Comparison of ENCODE assay signal across 10 cellular contexts in genomic region chr15:98777426-98777825, GRCh38.
DNase-seq lines count a peak whose midpoint lies in the region; ATAC-seq and TF ChIP-seq lines count a peak whose summit lies in the region.
"Had no signal": no experiment of that assay in that cellular context is flagged by ENCODE, and none has a peak within 500 bp of the region (broad histone marks: within the 10 kb centered on the region; RNA-seq: fewer than 3 reads in every experiment).

No MANE protein-coding gene starts in this region.

- H3K4me1 ChIP-seq in heart right ventricle = peaks cover 0 to 69% (median 49%) of the 10 kb centered on the region in 9 donors
- H3K4me1 ChIP-seq in muscle layer of colon (ENCODE audit: insufficient read depth, low read length) = peaks cover 33% of the 10 kb centered on the region
- H3K4me1 ChIP-seq in transverse colon = peaks cover 3 to 39% (median 5%) of the 10 kb centered on the region in 4 donors

- no peaks in the 10 kb centered on the region for H3K36me3 ChIP-seq in heart right ventricle
- H3K36me3 ChIP-seq in muscle layer of colon (ENCODE audit: insufficient read depth, low read length) = no peaks in the 10 kb centered on the region
- H3K36me3 ChIP-seq in transverse colon = no peaks in the 10 kb centered on the region

- TF ChIP-seq POLR2A in transverse colon (IDR thresholded peaks at IDR 0.05) = no peak

- no peak overlapping the region for H3K27ac Mint-ChIP-seq in activated naive CD8-positive, alpha-beta T cell treated with anti-CD3 and anti-CD28 coated beads, Interleukin-2, amount 10 ng/mL, durations not matched to agents 7 days and 5 days

- peak overlapping the region; percentile 49 for H3K4me3 Mint-ChIP-seq in activated naive CD8-positive, alpha-beta T cell treated with anti-CD3 and anti-CD28 coated beads, Interleukin-2, amount 10 ng/mL, durations not matched to agents 7 days and 5 days

- no peak for TF ChIP-seq CTCF in heart right ventricle (IDR thresholded peaks at IDR 0.05)
- no peak for TF ChIP-seq CTCF in transverse colon (IDR thresholded peaks at IDR 0.05)

- no peak for TF ChIP-seq EP300 in transverse colon (IDR thresholded peaks at IDR 0.05; ENCODE audit: low read depth)

- ATAC-seq in heart right ventricle = no peak
- ATAC-seq in Right ventricle myocardium superior (ENCODE audit: poor library complexity) = no peak
- ATAC-seq in activated naive CD8-positive, alpha-beta T cell treated with anti-CD3 and anti-CD28 coated beads, Interleukin-2, amount 10 ng/mL, durations not matched to agents 7 days and 5 days (ENCODE audit: low read depth) = no peak
- no peak for ATAC-seq in HG03457 (IDR thresholded peaks at IDR 0.05; ENCODE audit: unreplicated experiment)
- ATAC-seq: esophagus mucosa had no signal

- H3K27ac ChIP-seq in heart right ventricle = peak overlapping the region in 9 of 10 donors; percentile 6 to 71 (median 41)
- H3K27ac ChIP-seq in muscle layer of colon (ENCODE audit: low read depth, low read length) = peak overlapping the region; percentile 69
- peak overlapping the region in 3 of 4 donors; percentile 7 to 33 (median 19) for H3K27ac ChIP-seq in transverse colon

- H3K4me3 ChIP-seq in heart right ventricle (no peak overlapping the region), muscle layer of colon (ENCODE audit: low read depth in 1 of 2, low read length in 2 of 2) (no peak overlapping the region), transverse colon (no peak overlapping the region)

- WGBS in heart right ventricle, 2 donors = 76 to 78% methylated on average over 9 of the region's 9 CpGs
- 78 to 100% methylated on average over 1 to 9 of the region's 9 CpGs for WGBS in transverse colon (ENCODE audit: low coverage in 1 of 2), 2 donors

- in situ Hi-C loops in transverse colon (cut with MboI; ENCODE audit: low pct_ligation_motif_present in 1 of 4, low pct_unique_long_range_greater_than_20kb in 1 of 4, low sequenced_read_pairs in 3 of 4) = loop anchor here in 2 of 4 donors (25.0 kb wide), 1 partner anchor 285 kb away; no protein-coding TSS in a partner anchor

- POLR2A ChIA-PET in activated naive CD8-positive, alpha-beta T cell treated with anti-CD3 and anti-CD28 coated beads, Interleukin-2, amount 10 ng/mL, durations not matched to agents 7 days and 5 days (lab: Charles Lee) = no interaction called here

- H3K9ac ChIP-seq in muscle layer of colon (ENCODE audit: low read length) = no peak overlapping the region

- H3K27me3 ChIP-seq in heart right ventricle = no peaks in the 10 kb centered on the region
- H3K27me3 ChIP-seq in muscle layer of colon (ENCODE audit: control insufficient read depth in 1 of 2, insufficient read depth in 2 of 2, low read length in 2 of 2) = no peaks in the 10 kb centered on the region
- no peaks in the 10 kb centered on the region for H3K27me3 ChIP-seq in transverse colon

- intact Hi-C loops in heart right ventricle (cut with DNase I) = loop anchor here in 9 of 10 donors (5.0 to 10.0 kb wide), 11 partner anchors 60 to 300 kb away; partner anchors contain the start of gene IGF1R (in 1 of the 9)
- intact Hi-C loops in Right ventricle myocardium superior (cut with DNase I) = loop anchor here (5.0 to 10.0 kb wide), 2 partner anchors 125 to 287 kb away; no protein-coding TSS in a partner anchor
- intact Hi-C loops in transverse colon (cut with DNase I; ENCODE audit: low total_unique reads) = no loop called here

- no peaks in the 10 kb centered on the region for H3K9me3 Mint-ChIP-seq in activated naive CD8-positive, alpha-beta T cell treated with anti-CD3 and anti-CD28 coated beads, Interleukin-2, amount 10 ng/mL, durations not matched to agents 7 days and 5 days

- peaks cover 6% of the 10 kb centered on the region for H3K27me3 Mint-ChIP-seq in activated naive CD8-positive, alpha-beta T cell treated with anti-CD3 and anti-CD28 coated beads, Interleukin-2, amount 10 ng/mL, durations not matched to agents 7 days and 5 days

- DNase-seq in heart right ventricle (no peak), Right ventricle myocardium superior (no peak), transverse colon (no peak), NCI-H187 (lab: John Stamatoyannopoulos, UW) (no peak)
- no peak for DNase-seq in activated naive CD8-positive, alpha-beta T cell treated with anti-CD3 and anti-CD28 coated beads, Interleukin-2, amount 10 ng/mL, durations not matched to agents 7 days and 5 days
- no peak for DNase-seq in activated CD8-positive, alpha-beta memory T cell treated with anti-CD3 and anti-CD28 coated beads, Interleukin-2, amount 50 U/mL, for 48 hours
- DNase-seq: small intestine had no signal

- H3K9me3 ChIP-seq in heart right ventricle (no peaks in the 10 kb centered on the region), muscle layer of colon (ENCODE audit: low read length) (no peaks in the 10 kb centered on the region), transverse colon (no peaks in the 10 kb centered on the region)

- H3K36me3 Mint-ChIP-seq in activated naive CD8-positive, alpha-beta T cell treated with anti-CD3 and anti-CD28 coated beads, Interleukin-2, amount 10 ng/mL, durations not matched to agents 7 days and 5 days = no peaks in the 10 kb centered on the region

- H3K4me1 Mint-ChIP-seq in activated naive CD8-positive, alpha-beta T cell treated with anti-CD3 and anti-CD28 coated beads, Interleukin-2, amount 10 ng/mL, durations not matched to agents 7 days and 5 days = peaks cover 27% of the 10 kb centered on the region

Comparison
In these comparisons a context has a peak if more than half of its experiments do, and no peak if none do; other contexts are left out.
1. H3K27ac ChIP-seq: peak in every context shown above with its lines; median percentile 69 in muscle layer of colon; 41 in heart right ventricle; 19 in transverse colon.